Comparison of ENCODE assay signal across 18 cellular contexts in the genomic region with DNA sequence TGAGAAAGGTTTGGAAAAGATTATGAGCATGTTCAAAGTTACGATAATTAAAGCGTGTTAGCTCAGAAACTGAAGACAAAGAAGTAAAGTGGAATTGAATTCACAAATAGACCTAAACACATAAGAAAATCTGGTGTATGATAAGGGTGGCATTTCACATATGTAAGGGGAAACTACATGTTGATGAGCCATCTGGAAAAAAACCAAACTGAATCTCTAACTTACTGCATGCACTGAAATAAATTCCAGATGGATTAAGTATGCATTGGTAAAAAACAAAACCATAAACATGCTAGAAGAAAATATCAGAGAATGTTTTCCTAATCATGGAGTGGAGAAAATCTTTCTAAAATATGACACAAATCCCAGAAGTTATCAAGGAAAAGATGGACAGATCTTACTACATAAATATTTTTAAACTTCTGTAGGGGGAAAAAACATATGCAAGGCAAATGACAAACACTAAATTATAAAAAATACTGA. TPM values are rescaled to one million over a fixed set of nuclear protein-coding genes. Genes with fewer than 3 reads are reported as not detected.
A peak's percentile ranks its signal among the peaks of the same experiment; 100 is the strongest.
DNase-seq lines count a peak whose midpoint lies in the region; ATAC-seq and TF ChIP-seq lines count a peak whose summit lies in the region.
"Had no signal": no experiment of that assay in that cellular context is flagged by ENCODE, and none has a peak within 500 bp of the region (broad histone marks: within the 10 kb centered on the region; RNA-seq: fewer than 3 reads in every experiment).

No MANE protein-coding gene starts in this region.

- no peak for TF ChIP-seq EP300 in transverse colon (IDR thresholded peaks at IDR 0.05; ENCODE audit: low read depth)

- intact Hi-C loops in transverse colon (cut with DNase I; ENCODE audit: low total_unique reads) = loop anchor here (2.0 kb wide), 1 partner anchor 83 kb away; the partner anchor contains the start of gene CITED4
- intact Hi-C loops in activated T-helper 1 cell treated with anti-CD3 and anti-CD28 coated beads, Interleukin-12 subunit alpha, Interleukin-12 subunit beta, Interleukin-2, Interleukin-4 antibody, amounts not matched to agents 30 ng/mL and 10 ng/mL and 1 ng/mL, durations not matched to agents 14 hours and 24 hours and 36 hours (cut with micrococcal nuclease) = no loop called here

- no peaks in the 10 kb centered on the region for H4K20me1 ChIP-seq in GM23338 (replicated peaks; ENCODE audit: insufficient read depth)
- H4K20me1 ChIP-seq: BLaER1 treated with 17β-estradiol and CSF1 and Interleukin-3, amounts not matched to agents 10 nM and 100 nM had no signal

- no peaks in the 10 kb centered on the region for H3F3A ChIP-seq in GM23338 (replicated peaks; ENCODE audit: low read depth)

- H2AFZ ChIP-seq in GM23338 = no peak overlapping the region

- H3K9ac ChIP-seq in adipocyte (ENCODE audit: low read length) (peak overlapping the region; percentile 63), muscle layer of colon (ENCODE audit: low read length) (peak overlapping the region; percentile 25)
- H3K9ac ChIP-seq: BLaER1 treated with 17β-estradiol and CSF1 and Interleukin-3, amounts not matched to agents 10 nM and 100 nM had no signal

- H3K4me1 ChIP-seq in adipocyte (ENCODE audit: control insufficient read depth, insufficient read depth, low read length) (peaks cover 34% of the 10 kb centered on the region), muscle layer of colon (ENCODE audit: insufficient read depth, low read length) (peaks cover 38% of the 10 kb centered on the region), transverse colon (peaks cover 4 to 19% (median 8%) of the 10 kb centered on the region in 4 donors), GM23338 (ENCODE audit: insufficient read depth) (0 out of 2 replicates have a peak, but pooled peaks cover 6% of the 10 kb centered on the region)

- H3K27me3 ChIP-seq in adipocyte (replicated peaks; ENCODE audit: control insufficient read depth, insufficient read depth, low read length) (no peaks in the 10 kb centered on the region), muscle layer of colon (ENCODE audit: control insufficient read depth in 1 of 2, insufficient read depth in 2 of 2, low read length in 2 of 2) (no peaks in the 10 kb centered on the region), transverse colon (no peaks in the 10 kb centered on the region), GM23338 (ENCODE audit: insufficient read depth) (no peaks in the 10 kb centered on the region)

- TF ChIP-seq POLR2A in transverse colon (IDR thresholded peaks at IDR 0.05) = no peak

- H3K9me3 Mint-ChIP-seq in activated T-helper 1 cell treated with anti-CD3 and anti-CD28 coated beads, Interleukin-12 subunit alpha, Interleukin-12 subunit beta, Interleukin-2, Interleukin-4 antibody, amounts not matched to agents 30 ng/mL and 10 ng/mL and 1 ng/mL, durations not matched to agents 14 hours and 24 hours and 36 hours = no peaks in the 10 kb centered on the region
- H3K9me3 Mint-ChIP-seq in GM23338 = no peaks in the 10 kb centered on the region

- peaks cover 8% of the 10 kb centered on the region for H3K4me1 Mint-ChIP-seq in activated T-helper 1 cell treated with anti-CD3 and anti-CD28 coated beads, Interleukin-12 subunit alpha, Interleukin-12 subunit beta, Interleukin-2, Interleukin-4 antibody, amounts not matched to agents 30 ng/mL and 10 ng/mL and 1 ng/mL, durations not matched to agents 14 hours and 24 hours and 36 hours (ENCODE audit: low read depth)
- H3K4me1 Mint-ChIP-seq in GM23338 = peaks cover 5% of the 10 kb centered on the region
- H3K4me1 Mint-ChIP-seq: IgD-negative memory B cell had no signal

- no peak for TF ChIP-seq CTCF in transverse colon (IDR thresholded peaks at IDR 0.05)
- no peak for TF ChIP-seq CTCF in GM23338 (conservative IDR thresholded peaks at IDR 0.05; ENCODE audit: low read depth in 2 of 2)

- DNase-seq in adipocyte (ENCODE audit: low read depth) (peak; percentile 34), epithelial cell of prostate (ENCODE audit: low read depth, low spot score) (no peak), transverse colon (no peak), SKM-1 (lab: John Stamatoyannopoulos, UW; ENCODE audit: unreplicated experiment) (no peak), GM23338 (ENCODE audit: low spot score) (no peak)
- DNase-seq in activated T-helper 1 cell treated with anti-CD3 and anti-CD28 coated beads, Interleukin-12 subunit alpha, Interleukin-12 subunit beta, Interleukin-2, Interleukin-4 antibody, amounts not matched to agents 30 ng/mL and 10 ng/mL and 1 ng/mL, durations not matched to agents 14 hours and 24 hours and 36 hours (ENCODE audit: low spot score) = no peak
- DNase-seq: activated CD4-positive, alpha-beta T cell treated with anti-CD3 and anti-CD28 coated beads, Interleukin-2, amount 50 U/mL, for 48 hours; activated T-cell treated with anti-CD3 and anti-CD28 coated beads, Interleukin-2, amount 50 U/mL, for 4 hours; kidney; midbrain; NCI-H1092; stimulated activated CD4-positive, alpha-beta T cell treated with anti-CD3 and anti-CD28 coated beads, Interleukin-4, amount 100 ng/mL, for 24 hours; stimulated activated CD8-positive, alpha-beta memory T cell treated with anti-CD3 and anti-CD28 coated beads, Interleukin-4, amount 100 ng/mL, for 48 hours; T-cell had no signal

- no peak overlapping the region for H3K4me3 Mint-ChIP-seq in activated T-helper 1 cell treated with anti-CD3 and anti-CD28 coated beads, Interleukin-12 subunit alpha, Interleukin-12 subunit beta, Interleukin-2, Interleukin-4 antibody, amounts not matched to agents 30 ng/mL and 10 ng/mL and 1 ng/mL, durations not matched to agents 14 hours and 24 hours and 36 hours
- H3K4me3 Mint-ChIP-seq in GM23338 = no peak overlapping the region
- H3K4me3 Mint-ChIP-seq: activated T-cell treated with anti-CD3 and anti-CD28 coated beads, Interleukin-2, amount 50 U/mL, for 4 hours; IgD-negative memory B cell; T-cell had no signal

- H3K4me3 ChIP-seq in adipocyte (ENCODE audit: low read length) (no peak overlapping the region), muscle layer of colon (ENCODE audit: low read depth in 1 of 2, low read length in 2 of 2) (peak overlapping the region in 1 of 2 donors; percentile 41), transverse colon (no peak overlapping the region), GM23338 (no peak overlapping the region)
- H3K4me3 ChIP-seq: BLaER1 treated with 17β-estradiol and CSF1 and Interleukin-3, amounts not matched to agents 10 nM and 100 nM had no signal

- peaks cover 8% of the 10 kb centered on the region for H3K27me3 Mint-ChIP-seq in activated T-helper 1 cell treated with anti-CD3 and anti-CD28 coated beads, Interleukin-12 subunit alpha, Interleukin-12 subunit beta, Interleukin-2, Interleukin-4 antibody, amounts not matched to agents 30 ng/mL and 10 ng/mL and 1 ng/mL, durations not matched to agents 14 hours and 24 hours and 36 hours (ENCODE audit: insufficient read depth)
- peaks cover 3% of the 10 kb centered on the region for H3K27me3 Mint-ChIP-seq in GM23338 (ENCODE audit: insufficient read depth, low read depth, poor library complexity)

- no peak overlapping the region for H3K4me2 ChIP-seq in GM23338
- H3K4me2 ChIP-seq: BLaER1 treated with 17β-estradiol and CSF1 and Interleukin-3, amounts not matched to agents 10 nM and 100 nM had no signal

- H3K27ac ChIP-seq in epithelial cell of prostate (peak overlapping the region; percentile 69), muscle layer of colon (ENCODE audit: low read depth, low read length) (peak overlapping the region; percentile 79), transverse colon (peak overlapping the region; percentile 71 to 87 (median 81)), GM23338 (ENCODE audit: low read depth) (no peak overlapping the region)
- H3K27ac ChIP-seq: BLaER1 treated with 17β-estradiol and CSF1 and Interleukin-3, amounts not matched to agents 10 nM and 100 nM had no signal

- H3K36me3 ChIP-seq in adipocyte (ENCODE audit: control insufficient read depth, insufficient read depth, low read length, severe bottlenecking) = no peaks in the 10 kb centered on the region
- H3K36me3 ChIP-seq in muscle layer of colon (ENCODE audit: insufficient read depth, low read length) = no peaks in the 10 kb centered on the region
- no peaks in the 10 kb centered on the region for H3K36me3 ChIP-seq in transverse colon
- H3K36me3 ChIP-seq in GM23338 (ENCODE audit: insufficient read depth) = no peaks in the 10 kb centered on the region
- H3K36me3 ChIP-seq: BLaER1 treated with 17β-estradiol and CSF1 and Interleukin-3, amounts not matched to agents 10 nM and 100 nM had no signal

- H3K9me2 ChIP-seq in GM23338 (ENCODE audit: insufficient read depth) = no peaks in the 10 kb centered on the region

- H3K9me3 ChIP-seq in adipocyte (ENCODE audit: control insufficient read depth, low read length) (peaks cover 8% of the 10 kb centered on the region), muscle layer of colon (ENCODE audit: low read length) (no peaks in the 10 kb centered on the region), transverse colon (no peaks in the 10 kb centered on the region)

- no peak overlapping the region for H3K27ac Mint-ChIP-seq in activated T-helper 1 cell treated with anti-CD3 and anti-CD28 coated beads, Interleukin-12 subunit alpha, Interleukin-12 subunit beta, Interleukin-2, Interleukin-4 antibody, amounts not matched to agents 30 ng/mL and 10 ng/mL and 1 ng/mL, durations not matched to agents 14 hours and 24 hours and 36 hours
- no peak overlapping the region for H3K27ac Mint-ChIP-seq in GM23338
- H3K27ac Mint-ChIP-seq: IgD-negative memory B cell, T-cell had no signal

- ATAC-seq in HG02759 (IDR thresholded peaks at IDR 0.05; ENCODE audit: unreplicated experiment) (no peak), GM23338 (no peak)
- ATAC-seq: activated T-cell treated with anti-CD3 and anti-CD28 coated beads, Interleukin-2, amount 50 U/mL, for 4 hours; T-cell had no signal

- no peaks in the 10 kb centered on the region for H3K79me2 ChIP-seq in GM23338 (replicated peaks; ENCODE audit: insufficient read depth)

- WGBS in transverse colon (ENCODE audit: low coverage in 1 of 2), 2 donors = 37 to 50% methylated on average over 2 of the region's 2 CpGs

- H3K36me3 Mint-ChIP-seq in activated T-helper 1 cell treated with anti-CD3 and anti-CD28 coated beads, Interleukin-12 subunit alpha, Interleukin-12 subunit beta, Interleukin-2, Interleukin-4 antibody, amounts not matched to agents 30 ng/mL and 10 ng/mL and 1 ng/mL, durations not matched to agents 14 hours and 24 hours and 36 hours (ENCODE audit: low read depth) = no peaks in the 10 kb centered on the region
- no peaks in the 10 kb centered on the region for H3K36me3 Mint-ChIP-seq in GM23338 (ENCODE audit: low read depth)
- H3K36me3 Mint-ChIP-seq: IgD-negative memory B cell, T-cell had no signal

- in situ Hi-C loops in transverse colon (cut with MboI; ENCODE audit: low pct_ligation_motif_present in 1 of 4, low pct_unique_long_range_greater_than_20kb in 1 of 4, low sequenced_read_pairs in 3 of 4) = no loop called here

RNA-seq across cellular contexts. Expression of gene CTPS1, which starts 34.0 kb away (rescaled TPM):
- total RNA-seq in transverse colon = 10 to 100 TPM in 3 of 4 donors, 1 to 10 TPM in 1; 6.3 to 32.2 (median 19.7) TPM
- 172 and 174 TPM in 2 replicates for total RNA-seq in activated T-helper 1 cell treated with anti-CD3 and anti-CD28 coated beads, Interleukin-12 subunit alpha, Interleukin-12 subunit beta, Interleukin-2, Interleukin-4 antibody, amounts not matched to agents 30 ng/mL and 10 ng/mL and 1 ng/mL, durations not matched to agents 14 hours and 24 hours and 36 hours
- total RNA-seq in GM23338 (2014; rRNA removed; shearing (Covaris generic)) = 93.3 and 93.9 TPM in 2 replicates
- polyA plus RNA-seq in GM23338 (2016; fragmentation: Nextera tagmentation; extraction: Ambion mirVana) = 30.6 and 31.8 TPM in 2 replicates
